ENCODE assay signal across 8 cellular contexts in the genomic region with DNA sequence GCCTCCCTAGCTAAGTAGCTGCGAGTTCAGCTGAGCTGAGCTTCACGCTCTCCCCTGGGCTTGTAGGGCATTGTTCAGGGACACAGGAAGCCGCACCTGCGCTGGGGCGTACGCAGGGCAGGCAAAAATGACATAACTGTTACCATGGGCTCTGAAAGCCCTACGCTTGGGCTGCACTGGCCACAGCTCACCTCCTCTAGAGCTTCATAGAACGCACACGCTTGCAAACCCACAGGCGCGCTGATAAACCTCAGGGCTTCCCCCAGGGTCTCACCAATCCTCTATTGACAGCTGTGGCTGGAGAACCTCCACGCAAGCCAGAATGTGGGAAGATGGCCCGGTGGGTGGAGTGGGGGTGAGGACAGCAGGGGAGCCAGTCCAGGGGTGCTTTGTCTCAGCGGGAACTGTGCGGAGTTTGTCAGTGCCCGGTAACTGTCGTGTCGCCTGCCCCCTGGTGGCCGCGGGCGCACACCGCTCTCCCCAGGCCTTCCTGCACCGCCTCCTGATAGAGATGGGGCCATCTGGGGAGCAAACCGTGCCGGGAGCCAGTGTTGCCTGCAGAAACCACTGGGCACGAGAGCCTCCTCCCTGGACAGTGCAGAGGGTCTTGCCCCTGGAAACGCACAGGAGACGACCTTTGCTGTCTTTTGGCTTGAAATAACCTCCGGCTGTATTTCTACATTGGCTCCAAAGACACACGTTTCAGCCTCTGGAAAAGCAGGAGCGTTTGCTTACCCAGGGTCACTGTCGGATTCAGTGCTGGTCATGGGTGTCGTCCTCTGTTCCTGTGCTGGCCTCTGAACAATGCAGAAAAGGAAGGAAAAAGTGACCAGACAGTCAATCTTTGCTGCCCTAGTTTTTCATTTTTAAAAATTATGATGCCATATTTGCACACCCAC. TPM values are rescaled to one million over a fixed set of nuclear protein-coding genes. Genes with fewer than 3 reads are reported as not detected.
DNase-seq lines count a peak whose midpoint lies in the region; ATAC-seq and TF ChIP-seq lines count a peak whose summit lies in the region.

No MANE protein-coding gene starts in this region.

- TF ChIP-seq CTCF in GM12865 (IDR thresholded peaks at IDR 0.05; ENCODE audit: insufficient read depth, low read depth, low read length, missing control alignments) = peak; percentile 91

- ATAC-seq in HG02642 (IDR thresholded peaks at IDR 0.05; ENCODE audit: poor library complexity, unreplicated experiment) = peak; percentile 96
- peak; percentile 99 for ATAC-seq in left lobe of liver
- no peak for ATAC-seq in GM21529 (IDR thresholded peaks at IDR 0.05; ENCODE audit: unreplicated experiment)

- DNase-seq in GM12865 (ENCODE audit: low read depth) (peak; percentile 87), NCI-H2107 (lab: John Stamatoyannopoulos, UW) (peak; percentile 34), left lobe of liver (ENCODE audit: low spot score) (peak; percentile 78)
- peak; percentile 20 to 53 (median 38) for DNase-seq in activated CD4-positive, CD25-positive, alpha-beta regulatory T cell (lab: John Stamatoyannopoulos, UW)
- peak; percentile 21 for DNase-seq in central memory CD4-positive, alpha-beta T cell
- DNase-seq in stimulated activated CD4-positive, alpha-beta T cell treated with anti-CD3 and anti-CD28 coated beads, TNF-alpha, amount 100 ng/mL, for 24 hours (ENCODE audit: low read depth in 3 of 3) = peak; percentile 37 to 73 (median 43)

- H3K4me3 ChIP-seq in GM12865 (ENCODE audit: low read depth, low read length) = no peak overlapping the region; the same call in 1 of the 2 replicates

RNA-seq across cellular contexts. Expression of a gene that starts 17.0 kb away (rescaled TPM):
- total RNA-seq in left lobe of liver = not detected

Comparison
In these comparisons a context has a peak if more than half of its experiments do, and no peak if none do; other contexts are left out.
1. DNase-seq: peak in every context shown above with its lines; median percentile 87 in GM12865; 78 in left lobe of liver; 43 in stimulated activated CD4-positive, alpha-beta T cell treated with anti-CD3 and anti-CD28 coated beads, TNF-alpha, amount 100 ng/mL, for 24 hours; 38 in activated CD4-positive, CD25-positive, alpha-beta regulatory T cell; 34 in NCI-H2107; 21 in central memory CD4-positive, alpha-beta T cell.